ENCODE assay signal across 1 cellular context in the genomic region with DNA sequence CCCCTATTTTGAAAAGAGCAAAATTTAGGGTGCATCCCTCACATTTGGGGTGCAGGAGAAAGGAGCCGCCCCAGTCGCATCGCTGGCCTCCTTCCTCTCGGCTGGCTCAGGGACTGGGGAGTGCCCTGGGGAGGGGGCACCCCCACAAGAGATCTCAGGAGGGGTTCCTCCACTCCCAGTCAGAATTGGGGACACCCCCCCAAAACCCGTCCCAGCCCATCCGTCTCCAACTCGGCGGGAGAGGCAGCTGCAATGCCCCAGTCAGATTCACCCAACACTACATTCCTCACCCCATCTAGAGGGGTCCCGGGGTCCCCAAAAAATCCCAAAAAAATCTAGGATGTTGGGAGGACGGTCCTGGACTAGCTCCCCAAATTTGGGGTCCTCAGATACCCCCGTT.
TF ChIP-seq lines count a peak whose summit lies in the region.

No MANE protein-coding gene starts in this region.

TF ChIP-seq in K562, 482 proteins besides CTCF, POLR2A, EP300 and RAD21:
- TF ChIP-seq MECOM (CRISPR knock-in tag; IDR thresholded peaks at IDR 0.05) (no peak), ZNF551 (CRISPR knock-in tag; IDR thresholded peaks at IDR 0.05) (no peak), RBM14 (IDR thresholded peaks at IDR 0.05; ENCODE audit: borderline replicate concordance, insufficient read depth, low read depth, low read length) (no peak), ZKSCAN3 (CRISPR knock-in tag; IDR thresholded peaks at IDR 0.05) (no peak), SUPT5H (IDR thresholded peaks at IDR 0.05) (no peak), HMG20A (CRISPR knock-in tag; conservative IDR thresholded peaks at IDR 0.05) (no peak), ZNF79 (CRISPR knock-in tag; IDR thresholded peaks at IDR 0.05; ENCODE audit: low read depth) (no peak), MAFK (IDR thresholded peaks at IDR 0.05; ENCODE audit: low read length) (no peak), CEBPG (CRISPR knock-in tag; IDR thresholded peaks at IDR 0.05) (no peak), CEBPG (tag; conservative IDR thresholded peaks at IDR 0.05 in 1 of 2, IDR thresholded peaks at IDR 0.05 in 1 of 2) (no peak), NR2C1 (IDR thresholded peaks at IDR 0.05) (no peak), NR2C1 (tag; IDR thresholded peaks at IDR 0.05) (no peak), NONO (IDR thresholded peaks at IDR 0.05; ENCODE audit: low read depth in 2 of 2, low read length in 1 of 2) (no peak), NCOR1 (IDR thresholded peaks at IDR 0.05) (no peak), MAFG (tag; conservative IDR thresholded peaks at IDR 0.05) (no peak), RNF2 (IDR thresholded peaks at IDR 0.05) (no peak), POLR2AphosphoS5 (IDR thresholded peaks at IDR 0.05; ENCODE audit: control insufficient read depth, insufficient read depth, low read depth, low read length) (no peak), ZNF354B (CRISPR knock-in tag; IDR thresholded peaks at IDR 0.05) (no peak)
- TF ChIP-seq, protein P1, sequence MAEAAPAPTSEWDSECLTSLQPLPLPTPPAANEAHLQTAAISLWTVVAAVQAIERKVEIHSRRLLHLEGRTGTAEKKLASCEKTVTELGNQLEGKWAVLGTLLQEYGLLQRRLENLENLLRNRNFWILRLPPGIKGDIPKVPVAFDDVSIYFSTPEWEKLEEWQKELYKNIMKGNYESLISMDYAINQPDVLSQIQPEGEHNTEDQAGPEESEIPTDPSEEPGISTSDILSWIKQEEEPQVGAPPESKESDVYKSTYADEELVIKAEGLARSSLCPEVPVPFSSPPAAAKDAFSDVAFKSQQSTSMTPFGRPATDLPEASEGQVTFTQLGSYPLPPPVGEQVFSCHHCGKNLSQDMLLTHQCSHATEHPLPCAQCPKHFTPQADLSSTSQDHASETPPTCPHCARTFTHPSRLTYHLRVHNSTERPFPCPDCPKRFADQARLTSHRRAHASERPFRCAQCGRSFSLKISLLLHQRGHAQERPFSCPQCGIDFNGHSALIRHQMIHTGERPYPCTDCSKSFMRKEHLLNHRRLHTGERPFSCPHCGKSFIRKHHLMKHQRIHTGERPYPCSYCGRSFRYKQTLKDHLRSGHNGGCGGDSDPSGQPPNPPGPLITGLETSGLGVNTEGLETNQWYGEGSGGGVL (CRISPR knock-in tag; IDR thresholded peaks at IDR 0.05), result no peak
TF ChIP-seq in K562: peak in this region for 0.
